8 cellular contexts compared by ENCODE assay signal in the genomic region with DNA sequence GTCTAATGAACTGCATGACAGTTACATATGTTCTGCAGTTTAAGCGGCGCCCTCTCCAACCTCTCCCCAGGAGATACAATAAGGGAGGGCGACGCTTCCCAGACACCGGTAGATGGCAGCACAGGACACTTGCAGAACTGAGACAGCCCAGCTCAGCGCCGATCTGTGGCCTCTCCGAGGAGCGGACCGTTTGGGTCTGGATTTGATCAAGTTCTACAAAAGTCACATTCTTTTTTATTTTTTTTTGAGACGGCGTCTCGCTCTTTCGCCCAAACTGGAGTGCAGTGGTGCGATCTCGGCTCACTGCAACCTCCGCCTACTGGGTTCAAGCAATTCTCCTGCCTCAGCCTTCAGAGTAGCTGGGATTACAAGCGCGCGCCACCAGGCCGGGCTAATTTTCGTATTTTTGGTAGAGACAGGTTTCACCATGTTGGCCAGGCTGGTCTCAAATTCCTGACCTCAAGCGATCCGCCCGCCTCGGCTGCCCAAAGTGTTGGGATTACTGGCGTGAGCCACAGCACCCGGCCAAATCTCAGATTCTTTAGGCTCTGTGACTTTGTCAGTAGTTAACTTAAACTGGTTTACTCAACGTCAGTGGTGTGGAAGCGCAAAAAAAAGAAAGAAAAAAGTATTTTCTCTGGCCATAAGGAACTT. TPM values are rescaled to one million over a fixed set of nuclear protein-coding genes. Genes with fewer than 3 reads are reported as not detected.
DNase-seq lines count a peak whose midpoint lies in the region; ATAC-seq and TF ChIP-seq lines count a peak whose summit lies in the region.

No MANE protein-coding gene starts in this region.

- peak overlapping the region; percentile 68 for H3K27ac Mint-ChIP-seq in Caco-2 (ENCODE audit: unreplicated experiment)

- no peaks in the 10 kb centered on the region for H4K20me1 ChIP-seq in OCI-LY7 (ENCODE audit: insufficient read depth, low read length)

- peak; percentile 90 to 91 for DNase-seq in Caco-2
- peak; percentile 63 for DNase-seq in HuH-7.5 (ENCODE audit: low spot score)
- peak; percentile 92 for DNase-seq in OCI-LY7 (ENCODE audit: low spot score)
- DNase-seq in activated T-cell treated with anti-CD3 and anti-CD28 coated beads for 4 hours = peak; percentile 85
- DNase-seq in stimulated activated CD8-positive, alpha-beta memory T cell treated with anti-CD3 and anti-CD28 coated beads, Interleukin-4, amount 100 ng/mL, for 48 hours = peak; percentile 88

- 13 to 19% methylated on average over 30 of the region's 30 CpGs for whole genome bisulfite sequencing in esophagus, 2 donors

- intact Hi-C loops in Caco-2 (cut with micrococcal nuclease; ENCODE audit: unreplicated experiment) = loop anchor here (1.0 to 10.0 kb wide), 7 partner anchors 44 to 618 kb away; a partner anchor contains a TSS
- intact Hi-C loops in OCI-LY7 (cut with micrococcal nuclease; ENCODE audit: unreplicated experiment) = loop anchor here (1.0 to 5.0 kb wide), 7 partner anchors 45 to 500 kb away; a partner anchor contains a TSS

- BruUV-seq in Caco-2 (replicated peaks; lab: Mats Ljungman, UMichigan) = no TSS peak
- no TSS peak for BruUV-seq in OCI-LY7 (replicated peaks; lab: Mats Ljungman, UMichigan)

- H3K36me3 ChIP-seq in Caco-2 (ENCODE audit: control insufficient read depth, insufficient read depth, low read length) (no peaks in the 10 kb centered on the region), OCI-LY7 (ENCODE audit: insufficient read depth, low read length) (no peaks in the 10 kb centered on the region), esophagus (ENCODE audit: control insufficient read depth in 2 of 2, insufficient read depth in 2 of 2, low read length in 1 of 2) (no peaks in the 10 kb centered on the region), muscle layer of colon (ENCODE audit: insufficient read depth, low read length) (no peaks in the 10 kb centered on the region)

- H2AFZ ChIP-seq in OCI-LY7 (ENCODE audit: low read length) = peak overlapping the region; percentile 82; the same call in 1 of the 2 replicates

- no peaks in the 10 kb centered on the region for H3K27me3 Mint-ChIP-seq in Caco-2 (ENCODE audit: insufficient read depth, unreplicated experiment)

- H3K4me1 ChIP-seq in Caco-2 = peaks cover 21% of the 10 kb centered on the region
- peaks cover 31% of the 10 kb centered on the region for H3K4me1 ChIP-seq in OCI-LY7 (ENCODE audit: insufficient read depth, low read length, poor library complexity, severe bottlenecking)
- peaks cover 0 to 3% of the 10 kb centered on the region in 2 donors for H3K4me1 ChIP-seq in esophagus (ENCODE audit: control insufficient read depth in 2 of 2, insufficient read depth in 2 of 2, low read length in 1 of 2)
- H3K4me1 ChIP-seq in muscle layer of colon (ENCODE audit: insufficient read depth, low read length) = peaks cover 35% of the 10 kb centered on the region

- peak; percentile 90 for TF ChIP-seq CTCF in Caco-2 (IDR thresholded peaks at IDR 0.05; ENCODE audit: insufficient read depth in 1 of 2, low read depth in 1 of 2, low read length in 1 of 2, severe bottlenecking in 1 of 2, unreplicated experiment in 1 of 2)
- peak; percentile 90 for TF ChIP-seq CTCF in OCI-LY7 (conservative IDR thresholded peaks at IDR 0.05; ENCODE audit: low read length)

- ATAC-seq in GM21447 (IDR thresholded peaks at IDR 0.05; ENCODE audit: unreplicated experiment) = peak; percentile 41

- H3K4me2 ChIP-seq in OCI-LY7 (ENCODE audit: low read length) = peak overlapping the region; percentile 96

- POLR2A ChIA-PET in Caco-2 (lab: Charles Lee) = interaction anchor here (0.6 to 3.3 kb wide), 4 partner anchors 14 to 694 kb away, joined by 3 to 26 read pairs (median 8); a partner anchor contains a TSS
- POLR2A ChIA-PET in OCI-LY7 (lab: Charles Lee) = interaction anchor here (1.0 kb wide), 1 partner anchor 140 kb away, joined by 5 read pairs; no protein-coding TSS in a partner anchor

- H3K4me1 Mint-ChIP-seq in Caco-2 (ENCODE audit: low read depth, unreplicated experiment) = peaks cover 17% of the 10 kb centered on the region

- H3K36me3 Mint-ChIP-seq in Caco-2 (ENCODE audit: insufficient read depth, unreplicated experiment) = peaks cover 14% of the 10 kb centered on the region

- no peaks in the 10 kb centered on the region for H3K9me3 ChIP-seq in Caco-2
- H3K9me3 ChIP-seq in OCI-LY7 (ENCODE audit: low read length) = no peaks in the 10 kb centered on the region
- H3K9me3 ChIP-seq in esophagus (ENCODE audit: control insufficient read depth in 2 of 2, insufficient read depth in 1 of 2, low read depth in 1 of 2, low read length in 1 of 2) = no peaks in the 10 kb centered on the region
- no peaks in the 10 kb centered on the region for H3K9me3 ChIP-seq in muscle layer of colon (ENCODE audit: low read length)

- CTCF ChIA-PET in Caco-2 (lab: Charles Lee) = interaction anchor here (0.6 to 3.0 kb wide), 10 partner anchors 14 to 437 kb away, joined by 3 to 54 read pairs (median 4); a partner anchor contains a TSS
- CTCF ChIA-PET in OCI-LY7 (lab: Charles Lee; ENCODE audit: unreplicated experiment) = no interaction called here

- H3K9me2 ChIP-seq in OCI-LY7 (ENCODE audit: insufficient read depth, low read length) = no peaks in the 10 kb centered on the region

- H3K4me3 Mint-ChIP-seq in Caco-2 (ENCODE audit: unreplicated experiment) = peak overlapping the region; percentile 91

- H3K4me3 ChIP-seq in Caco-2 (ENCODE audit: low read depth, low read length) = peak overlapping the region; percentile 92
- H3K4me3 ChIP-seq in OCI-LY7 (ENCODE audit: low read depth, low read length, poor library complexity, severe bottlenecking) = peak overlapping the region; percentile 74
- H3K4me3 ChIP-seq in esophagus (ENCODE audit: low read depth in 1 of 2, low read length in 2 of 2) = peak overlapping the region; percentile 63 to 70
- H3K4me3 ChIP-seq in muscle layer of colon (ENCODE audit: low read depth in 1 of 2, low read length in 2 of 2) = peak overlapping the region in 1 of 2 donors; percentile 77

- H3K27ac ChIP-seq in OCI-LY7 (ENCODE audit: low read depth, low read length, poor library complexity, severe bottlenecking) (peak overlapping the region; percentile 73), esophagus (ENCODE audit: low read depth in 2 of 2, low read length in 1 of 2) (peak overlapping the region; percentile 91 to 96), muscle layer of colon (ENCODE audit: low read depth, low read length) (peak overlapping the region; percentile 51)

- no peaks in the 10 kb centered on the region for H3K27me3 ChIP-seq in Caco-2 (replicated peaks; ENCODE audit: control insufficient read depth, insufficient read depth, low read length)
- no peaks in the 10 kb centered on the region for H3K27me3 ChIP-seq in esophagus (ENCODE audit: control insufficient read depth in 1 of 2, insufficient read depth in 2 of 2, low read length in 2 of 2)
- no peaks in the 10 kb centered on the region for H3K27me3 ChIP-seq in muscle layer of colon (ENCODE audit: control insufficient read depth in 1 of 2, insufficient read depth in 2 of 2, low read length in 2 of 2)

- H3K9ac ChIP-seq in muscle layer of colon (ENCODE audit: low read length) = no peak overlapping the region

- H3K9me3 Mint-ChIP-seq in Caco-2 (ENCODE audit: unreplicated experiment) = no peaks in the 10 kb centered on the region

- no peaks in the 10 kb centered on the region for H3K79me2 ChIP-seq in OCI-LY7 (ENCODE audit: insufficient read depth, low read depth, low read length)

RNA-seq across cellular contexts. Expression of a gene that starts 1.4 kb away (rescaled TPM):
- 5.8 and 6.4 TPM in 2 replicates for total RNA-seq in Caco-2 (2022)
- 1.4 and 1.5 TPM in 2 replicates for total RNA-seq in OCI-LY7 (2014; rRNA removed; shearing (Covaris generic))
- total RNA-seq in OCI-LY7 (2022) = 4.7 and 6.1 TPM in 2 replicates
- polyA plus RNA-seq in esophagus = 10 to 100 TPM; 19.6 to 20.9 TPM

RNA-seq across cellular contexts. Expression of a gene that starts 14.1 kb away (rescaled TPM):
- total RNA-seq in Caco-2 (2022) (235 and 239 TPM in 2 replicates), OCI-LY7 (2022) (139 and 155 TPM in 2 replicates)
- total RNA-seq in OCI-LY7 (2014; rRNA removed; shearing (Covaris generic)) = 152 and 158 TPM in 2 replicates
- polyA plus RNA-seq in esophagus = 100 to 1,000 TPM in 1 of 2 donors, 10 to 100 TPM in 1; 32.9 to 107 TPM

RNA-seq across cellular contexts. Expression of a gene that starts 20.6 kb away (rescaled TPM):
- 38.7 and 41.5 TPM in 2 replicates for total RNA-seq in Caco-2 (2022)
- total RNA-seq in OCI-LY7 (2014; rRNA removed; shearing (Covaris generic)) = 12.7 and 16.0 TPM in 2 replicates
- 27.5 and 27.9 TPM in 2 replicates for total RNA-seq in OCI-LY7 (2022)
- polyA plus RNA-seq in esophagus = 10 to 100 TPM; 12.3 to 12.5 TPM

RNA-seq across cellular contexts. Expression of a gene that starts 37.3 kb away (rescaled TPM):
- total RNA-seq in Caco-2 (2022) (68.9 and 74.8 TPM in 2 replicates), OCI-LY7 (2022) (121 and 145 TPM in 2 replicates)
- total RNA-seq in OCI-LY7 (2014; rRNA removed; shearing (Covaris generic)) = 85.1 and 86.5 TPM in 2 replicates
- 10 to 100 TPM; 14.7 to 24.5 TPM for polyA plus RNA-seq in esophagus

RNA-seq across cellular contexts. Expression of a gene that starts 44.6 kb away (rescaled TPM):
- total RNA-seq in Caco-2 (2022) (281 TPM in 2 replicates), OCI-LY7 (2022) (200 and 212 TPM in 2 replicates)
- 158 and 187 TPM in 2 replicates for total RNA-seq in OCI-LY7 (2014; rRNA removed; shearing (Covaris generic))
- 100 to 1,000 TPM in 1 of 2 donors, 10 to 100 TPM in 1; 60.4 to 150 TPM for polyA plus RNA-seq in esophagus
